In genomic region chr11:1460994-1461805, GRCh38 we compare ENCODE assay signal across 14 cellular contexts. TPM values are rescaled to one million over a fixed set of nuclear protein-coding genes. Genes with fewer than 3 reads are reported as not detected.
A peak's percentile ranks its signal among the peaks of the same experiment; 100 is the strongest.
DNase-seq lines count a peak whose midpoint lies in the region; ATAC-seq and TF ChIP-seq lines count a peak whose summit lies in the region.
"Had no signal": no experiment of that assay in that cellular context is flagged by ENCODE, and none has a peak within 500 bp of the region (broad histone marks: within the 10 kb centered on the region; RNA-seq: fewer than 3 reads in every experiment).

No MANE protein-coding gene starts in this region.

- H3K9me3 Mint-ChIP-seq in activated naive CD8-positive, alpha-beta T cell treated with anti-CD3 and anti-CD28 coated beads, Interleukin-2, amount 50 U/mL, for 24 hours, result no peaks in the 10 kb centered on the region
- H3K9me3 Mint-ChIP-seq: activated naive CD4-positive, alpha-beta T cell treated with anti-CD3 and anti-CD28 coated beads, Interleukin-2, amount 10 ng/mL, durations not matched to agents 7 days and 5 days; stimulated activated effector memory CD8-positive, alpha-beta T cell treated with anti-CD3 and anti-CD28 coated beads, Interleukin-12 subunit alpha, Interleukin-12 subunit beta, amount 100 ng/mL, for 72 hours had no signal

- no peaks in the 10 kb centered on the region for H3K36me3 ChIP-seq in GM23248 (ENCODE audit: low read depth)
- H3K36me3 ChIP-seq in colonic mucosa, result no peaks in the 10 kb centered on the region
- peaks cover 0 to 5% of the 10 kb centered on the region in 2 donors for H3K36me3 ChIP-seq in stomach smooth muscle (ENCODE audit: control insufficient read depth in 2 of 2, insufficient read depth in 2 of 2, low read length in 2 of 2)

- H3F3A ChIP-seq in GM23248 (ENCODE audit: insufficient read depth), result no peaks in the 10 kb centered on the region

- no peaks in the 10 kb centered on the region for H3K79me2 ChIP-seq in GM23248 (ENCODE audit: insufficient read depth)
- H3K79me2 ChIP-seq: parathyroid adenoma had no signal

- no peak overlapping the region for H2AFZ ChIP-seq in GM23248
- H2AFZ ChIP-seq: parathyroid adenoma had no signal

- no peak overlapping the region for H3K27ac Mint-ChIP-seq in activated naive CD8-positive, alpha-beta T cell treated with anti-CD3 and anti-CD28 coated beads, Interleukin-2, amount 50 U/mL, for 24 hours
- H3K27ac Mint-ChIP-seq: activated naive CD4-positive, alpha-beta T cell treated with anti-CD3 and anti-CD28 coated beads, Interleukin-2, amount 10 ng/mL, durations not matched to agents 7 days and 5 days; stimulated activated effector memory CD8-positive, alpha-beta T cell treated with anti-CD3 and anti-CD28 coated beads, Interleukin-12 subunit alpha, Interleukin-12 subunit beta, amount 100 ng/mL, for 72 hours had no signal

- H3K4me1 ChIP-seq in GM23248 (ENCODE audit: insufficient read depth) (no peaks in the 10 kb centered on the region), colonic mucosa (no peaks in the 10 kb centered on the region), stomach smooth muscle (ENCODE audit: control insufficient read depth, insufficient read depth, low read length) (peaks cover 34% of the 10 kb centered on the region)
- H3K4me1 ChIP-seq: parathyroid adenoma had no signal

- no peaks in the 10 kb centered on the region for H3K4me1 Mint-ChIP-seq in activated naive CD8-positive, alpha-beta T cell treated with anti-CD3 and anti-CD28 coated beads, Interleukin-2, amount 50 U/mL, for 24 hours
- H3K4me1 Mint-ChIP-seq: activated naive CD4-positive, alpha-beta T cell treated with anti-CD3 and anti-CD28 coated beads, Interleukin-2, amount 10 ng/mL, durations not matched to agents 7 days and 5 days; stimulated activated effector memory CD8-positive, alpha-beta T cell treated with anti-CD3 and anti-CD28 coated beads, Interleukin-12 subunit alpha, Interleukin-12 subunit beta, amount 100 ng/mL, for 72 hours had no signal

- H3K9me3 ChIP-seq in GM23248 (ENCODE audit: low read depth), result no peaks in the 10 kb centered on the region
- no peaks in the 10 kb centered on the region for H3K9me3 ChIP-seq in colonic mucosa
- no peaks in the 10 kb centered on the region for H3K9me3 ChIP-seq in stomach smooth muscle (ENCODE audit: control insufficient read depth in 2 of 2, low read length in 2 of 2)
- H3K9me3 ChIP-seq: body of pancreas had no signal

- DNase-seq in GM23248 (peak; percentile 37), colonic mucosa (peak; percentile 30), left kidney (ENCODE audit: low read depth, low spot score) (peak; percentile 70), hippocampal formation (lab: John Stamatoyannopoulos, UW) (no peak), SHP77 treated with DMSO at 0.1 percent for 48 hours (lab: John Stamatoyannopoulos, UW) (no peak)
- no peak for DNase-seq in activated naive CD8-positive, alpha-beta T cell treated with anti-CD3 and anti-CD28 coated beads, Interleukin-2, amount 50 U/mL, for 24 hours
- DNase-seq: activated naive CD4-positive, alpha-beta T cell treated with anti-CD3 and anti-CD28 coated beads, Interleukin-2, amount 10 ng/mL, durations not matched to agents 7 days and 5 days; DMS79 treated with DMSO at 0.1 percent for 48 hours; NCI-H2227 treated with DMSO at 0.1 percent for 48 hours had no signal

- H3K4me3 Mint-ChIP-seq in activated naive CD8-positive, alpha-beta T cell treated with anti-CD3 and anti-CD28 coated beads, Interleukin-2, amount 50 U/mL, for 24 hours, result no peak overlapping the region
- H3K4me3 Mint-ChIP-seq: activated naive CD4-positive, alpha-beta T cell treated with anti-CD3 and anti-CD28 coated beads, Interleukin-2, amount 10 ng/mL, durations not matched to agents 7 days and 5 days; stimulated activated effector memory CD8-positive, alpha-beta T cell treated with anti-CD3 and anti-CD28 coated beads, Interleukin-12 subunit alpha, Interleukin-12 subunit beta, amount 100 ng/mL, for 72 hours had no signal

- no peaks in the 10 kb centered on the region for H3K27me3 Mint-ChIP-seq in activated naive CD8-positive, alpha-beta T cell treated with anti-CD3 and anti-CD28 coated beads, Interleukin-2, amount 50 U/mL, for 24 hours
- H3K27me3 Mint-ChIP-seq: activated naive CD4-positive, alpha-beta T cell treated with anti-CD3 and anti-CD28 coated beads, Interleukin-2, amount 10 ng/mL, durations not matched to agents 7 days and 5 days had no signal

- in situ Hi-C loops in GM23248 (cut with MboI), result no loop called here

- TF ChIP-seq CTCF in colonic mucosa (IDR thresholded peaks at IDR 0.05), result no peak

- H3K36me3 Mint-ChIP-seq in activated naive CD8-positive, alpha-beta T cell treated with anti-CD3 and anti-CD28 coated beads, Interleukin-2, amount 50 U/mL, for 24 hours (ENCODE audit: low read depth), result no peaks in the 10 kb centered on the region
- H3K36me3 Mint-ChIP-seq: stimulated activated effector memory CD8-positive, alpha-beta T cell treated with anti-CD3 and anti-CD28 coated beads, Interleukin-12 subunit alpha, Interleukin-12 subunit beta, amount 100 ng/mL, for 72 hours had no signal

- intact Hi-C loops in colonic mucosa (cut with DNase I), result no loop called here

- no peaks in the 10 kb centered on the region for H4K20me1 ChIP-seq in GM23248 (ENCODE audit: insufficient read depth)

- H3K9me2 ChIP-seq in GM23248 (ENCODE audit: insufficient read depth), result no peaks in the 10 kb centered on the region

- H3K9ac ChIP-seq in GM23248 (no peak overlapping the region), colonic mucosa (ENCODE audit: low read depth in 2 of 2, low read length in 2 of 2) (peak overlapping the region; percentile 12 to 69), stomach smooth muscle (ENCODE audit: low read length in 2 of 2) (peak overlapping the region; percentile 27 to 62)
- H3K9ac ChIP-seq: parathyroid adenoma had no signal

- H3K4me3 ChIP-seq in GM23248 (no peak overlapping the region), colonic mucosa (peak overlapping the region; percentile 15), stomach smooth muscle (ENCODE audit: low read length in 2 of 2) (peak overlapping the region in 1 of 2 donors; percentile 57)
- H3K4me3 ChIP-seq: body of pancreas had no signal

- H3K27ac ChIP-seq in GM23248 (no peak overlapping the region), colonic mucosa (peak overlapping the region; percentile 50), stomach smooth muscle (ENCODE audit: low read length) (peak overlapping the region; percentile 80)
- H3K27ac ChIP-seq: body of pancreas, parathyroid adenoma had no signal

- H3K27me3 ChIP-seq in GM23248 (replicated peaks; ENCODE audit: insufficient read depth) (peaks cover 5% of the 10 kb centered on the region; the same call in 1 of the 2 replicates), colonic mucosa (peaks cover 10% of the 10 kb centered on the region), stomach smooth muscle (ENCODE audit: control insufficient read depth in 1 of 2, insufficient read depth in 2 of 2, low read length in 2 of 2) (no peaks in the 10 kb centered on the region)
- H3K27me3 ChIP-seq: body of pancreas had no signal

- no peak for ATAC-seq in GM19463 (IDR thresholded peaks at IDR 0.05; ENCODE audit: unreplicated experiment)
- ATAC-seq in activated naive CD8-positive, alpha-beta T cell treated with anti-CD3 and anti-CD28 coated beads, Interleukin-2, amount 50 U/mL, for 24 hours, result no peak
- ATAC-seq: body of pancreas; stimulated activated effector memory CD8-positive, alpha-beta T cell treated with anti-CD3 and anti-CD28 coated beads, Interleukin-12 subunit alpha, Interleukin-12 subunit beta, amount 100 ng/mL, for 72 hours had no signal

- WGBS in GM23248 (ENCODE audit: low coverage in 1 of 2, low lambda C conversion rate in 2 of 2, missing lambda C conversion rate in 2 of 2), 2 experiments, result 53 to 55% methylated on average over 50 of the region's 50 CpGs

- peak overlapping the region; percentile 28 for H3K4me2 ChIP-seq in GM23248 (ENCODE audit: unreplicated experiment)

RNA-seq across cellular contexts. Expression of gene MOB2, which starts 25.4 kb away (rescaled TPM):
- total RNA-seq in GM23248 (2014; rRNA removed; shearing (Covaris generic)), result 22.1 and 29.3 TPM in 2 replicates
- polyA plus RNA-seq in GM23248 (2016; fragmentation: Nextera tagmentation; extraction: Ambion mirVana), result 27.1 and 28.8 TPM in 2 replicates
- 10 to 100 TPM; 41.6 to 49.2 TPM for total RNA-seq in colonic mucosa

Comparison
In these comparisons a context has a peak if more than half of its experiments do, and no peak if none do; other contexts are left out.
1. DNase-seq: peak in GM23248 (single experiment), colonic mucosa (single experiment) and left kidney (single experiment); none in hippocampal formation (0 of 2), activated naive CD8-positive, alpha-beta T cell treated with anti-CD3 and anti-CD28 coated beads, Interleukin-2, amount 50 U/mL, for 24 hours (single experiment) and SHP77 treated with DMSO at 0.1 percent for 48 hours (single experiment).